ENCODE assay signal across 8 cellular contexts in the genomic region with DNA sequence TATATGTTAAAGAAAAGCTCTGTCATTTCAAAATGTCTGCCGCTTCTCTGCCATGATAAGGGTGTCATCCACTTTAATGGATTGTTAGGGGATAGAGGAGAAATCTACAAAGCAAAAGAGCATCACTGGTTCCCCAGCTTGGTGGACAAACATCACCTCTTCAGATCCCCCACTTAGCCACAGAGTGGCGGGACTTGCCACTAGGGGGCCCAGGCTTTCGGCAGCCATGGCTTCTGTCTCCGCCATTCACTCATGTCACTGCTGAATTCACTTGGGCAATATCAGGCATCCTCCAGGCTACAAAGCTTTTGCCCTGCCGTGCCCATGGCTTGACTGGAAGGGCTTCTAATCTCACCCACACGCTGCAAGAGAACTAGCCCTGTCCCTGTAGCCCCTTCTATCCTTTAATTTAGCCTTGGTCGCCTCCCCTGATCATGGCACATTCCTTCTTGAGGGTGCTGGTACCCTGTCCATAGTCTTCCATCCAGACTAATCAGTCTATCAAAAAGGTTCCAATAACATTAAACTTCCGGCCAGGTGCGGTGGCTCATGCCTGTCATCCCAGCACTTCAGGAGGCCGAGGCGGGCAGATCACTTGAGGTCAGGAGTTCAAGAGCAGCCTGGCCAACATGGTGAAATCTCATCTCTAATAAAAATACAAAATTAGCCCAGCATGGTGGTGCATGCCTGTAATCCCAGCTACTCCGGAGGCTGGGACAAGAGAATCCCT. TPM values are rescaled to one million over a fixed set of nuclear protein-coding genes. Genes with fewer than 3 reads are reported as not detected.
DNase-seq lines count a peak whose midpoint lies in the region; ATAC-seq, FAIRE-seq and TF ChIP-seq lines count a peak whose summit lies in the region.

No MANE protein-coding gene starts in this region.

- H3K4me1 ChIP-seq in K562 (replicated peaks in 1 of 2; ENCODE audit: control insufficient read depth in 2 of 2, insufficient read depth in 2 of 2, low read length in 2 of 2) (peaks cover 0 to 11% of the 10 kb centered on the region in 2 experiments; a peak in 1 of 5 replicates), kidney (ENCODE audit: control insufficient read depth in 1 of 2, insufficient read depth in 1 of 2, low read depth in 1 of 2, low read length in 2 of 2) (no peaks in the 10 kb centered on the region)

- H3K36me3 ChIP-seq in K562 (ENCODE audit: control insufficient read depth, insufficient read depth, low read length): no peaks in the 10 kb centered on the region
- H3K36me3 ChIP-seq in kidney (ENCODE audit: control insufficient read depth in 1 of 2, insufficient read depth in 2 of 2, low read length in 2 of 2): no peaks in the 10 kb centered on the region

- H3K79me2 ChIP-seq in K562 (ENCODE audit: control insufficient read depth, insufficient read depth, low read length): no peaks in the 10 kb centered on the region

- POLR2A ChIA-PET in K562 (lab: Yijun Ruan, JAX): no interaction called here

- no peak overlapping the region for H3K9ac ChIP-seq in K562 (ENCODE audit: insufficient read depth in 1 of 2, low read depth in 2 of 2, low read length in 2 of 2)
- H3K9ac ChIP-seq in kidney (ENCODE audit: low read length in 2 of 2): no peak overlapping the region

- no peak for TF ChIP-seq POLR2A in K562 (conservative IDR thresholded peaks at IDR 0.05)

- peak; percentile 60 for DNase-seq in G401 (ENCODE audit: low spot score)
- DNase-seq in Kasumi-1 (lab: John Stamatoyannopoulos, UW): peak; percentile 25 to 46
- peak; percentile 69 for DNase-seq in UCSD-AML1 (lab: John Stamatoyannopoulos, UW; ENCODE audit: unreplicated experiment)
- DNase-seq in K562 (ENCODE audit: extremely low read depth in 1 of 4, low spot score in 3 of 4): peak; percentile 67 to 81 (median 74)
- DNase-seq in kidney: peak; percentile 80
- DNase-seq in stimulated activated CD4-positive, alpha-beta T cell treated with anti-CD3 and anti-CD28 coated beads, Interleukin-4, amount 100 ng/mL, for 4 hours: peak; percentile 56 to 63

- peak overlapping the region; percentile 48; the same call in 1 of the 2 replicates for H2AFZ ChIP-seq in K562 (ENCODE audit: low read depth, low read length)

- no peaks in the 10 kb centered on the region for H3K9me1 ChIP-seq in K562 (ENCODE audit: control insufficient read depth, insufficient read depth, low read length)

- no peak overlapping the region for H3K4me2 ChIP-seq in K562 (ENCODE audit: insufficient read depth, low read length)

- ATAC-seq in K562 (peak; percentile 88), GM21723 (IDR thresholded peaks at IDR 0.05; ENCODE audit: unreplicated experiment) (no peak), HG02885 (IDR thresholded peaks at IDR 0.05; ENCODE audit: poor library complexity, unreplicated experiment) (no peak)

- H3K9me3 ChIP-seq in K562 (replicated peaks; ENCODE audit: control insufficient read depth, insufficient read depth, low read depth, low read length): no peaks in the 10 kb centered on the region
- H3K9me3 ChIP-seq in kidney (ENCODE audit: control insufficient read depth in 1 of 2, low read length in 2 of 2): no peaks in the 10 kb centered on the region

- BruUV-seq in K562 (replicated peaks; lab: Mats Ljungman, UMichigan): no TSS peak

- TF ChIP-seq CTCF in K562 (IDR thresholded peaks at IDR 0.05 in 2 of 3, conservative IDR thresholded peaks at IDR 0.05 in 1 of 3; ENCODE audit: insufficient read depth in 2 of 3, low read depth in 1 of 3, low read length in 3 of 3) (peak; percentile 84 to 93 (median 85)), kidney (IDR thresholded peaks at IDR 0.05; ENCODE audit: borderline replicate concordance, extremely low read depth, insufficient read depth) (peak; percentile 55)

- in situ Hi-C loops in G401 (cut with HindIII; ENCODE audit: low sequenced_read_pairs): no loop called here
- in situ Hi-C loops in K562 (cut with MboI): no loop called here

- H3K4me3 ChIP-seq in K562 (no peak overlapping the region), kidney (ENCODE audit: low read length in 2 of 2) (no peak overlapping the region)

- 18% methylated on average over 12 of the region's 12 CpGs for WGBS in K562 (ENCODE audit: insufficient coverage, low coverage, missing lambda C conversion rate)

- intact Hi-C loops in K562 (cut with micrococcal nuclease) (no loop called here), kidney (cut with DNase I) (no loop called here)

- peak; percentile 49 to 74 for TF ChIP-seq RAD21 in K562 (CRISPR knock-in tag; conservative IDR thresholded peaks at IDR 0.05 in 1 of 2, IDR thresholded peaks at IDR 0.05 in 1 of 2)

- no peaks in the 10 kb centered on the region for H3K27me3 ChIP-seq in K562 (ENCODE audit: control insufficient read depth in 2 of 2, insufficient read depth in 2 of 2, low read length in 2 of 2)

- FAIRE-seq in K562 (lab: Jason Lieb, UNC) (peak; percentile 82), kidney (lab: Jason Lieb, UNC) (no peak)

- H3K27ac ChIP-seq in K562 (ENCODE audit: extremely low read depth, low read depth, low read length): no peak overlapping the region
- H3K27ac ChIP-seq in kidney (ENCODE audit: low read depth in 2 of 2, low read length in 2 of 2): no peak overlapping the region

- no peak for TF ChIP-seq EP300 in K562 (IDR thresholded peaks at IDR 0.05; ENCODE audit: low read length)

- no peaks in the 10 kb centered on the region for H4K20me1 ChIP-seq in K562 (replicated peaks; ENCODE audit: control insufficient read depth, insufficient read depth, low read length)

- CTCF ChIA-PET in K562 (lab: Yijun Ruan, JAX; ENCODE audit: low intra/inter-chr PET ratio): interaction anchor here (0.7 kb wide), 1 partner anchor 55 kb away, joined by 4 read pairs; no protein-coding TSS in a partner anchor

TF ChIP-seq in K562, 482 proteins besides CTCF, POLR2A, EP300 and RAD21 (continues in another document):
- TF ChIP-seq ZNF785 (CRISPR knock-in tag; IDR thresholded peaks at IDR 0.05) (no peak), NFYB (IDR thresholded peaks at IDR 0.05; ENCODE audit: extremely low read depth, insufficient read length) (no peak), MYBL2 (IDR thresholded peaks at IDR 0.05; ENCODE audit: low read depth) (no peak), MYBL2 (CRISPR knock-in tag; IDR thresholded peaks at IDR 0.05; ENCODE audit: borderline replicate concordance) (no peak), ASH1L (IDR thresholded peaks at IDR 0.05; ENCODE audit: borderline replicate concordance, low read depth, partially characterized antibody) (no peak), HDAC2 (IDR thresholded peaks at IDR 0.05) (no peak)

RNA-seq across cellular contexts. Expression of gene SBK1, which starts 34.7 kb away (rescaled TPM):
- total RNA-seq in G401 (2014; rRNA removed; shearing (Covaris generic)): 3.4 and 4.7 TPM in 2 replicates
- not detected in 2 replicates for total RNA-seq in K562 (2011; cell fraction: chromatin; rRNA removed; ENCODE audit: low replicate concordance)
- total RNA-seq in K562 (2011; cell fraction: nucleolus; rRNA removed): not detected in 2 replicates
- not detected in 2 replicates for total RNA-seq in K562 (2011; cell fraction: nucleoplasm; rRNA removed)
- total RNA-seq in K562 (2014; rRNA removed) (0.04 TPM in 1 of 2 replicates, not detected in the other), K562 (2014; rRNA removed; fragmentation: Illumina TruSeq; extraction: Trizol) (not detected in 2 replicates), K562 (2015; rRNA removed; fragmentation: Illumina TruSeq; extraction: Trizol) (not detected in 2 replicates), K562 (2021) (0.07 TPM in 1 of 2 replicates, not detected in the other), kidney (2.5 TPM)
- polyA plus RNA-seq in K562 (2011; rRNA removed) (not detected in 2 replicates), K562 (2014; fragmentation: Illumina TruSeq; extraction: Trizol) (0.03 TPM in 1 of 2 replicates, not detected in the other), K562 (2014; fragmentation: Nextera tagmentation; extraction: Ambion mirVana) (not detected), K562 (2014; rRNA removed) (0.01 and 0.03 TPM in 2 replicates), kidney (ENCODE audit: insufficient read depth, low read depth, low replicate concordance) (1.4 TPM)
- 0.01 TPM in 1 of 2 replicates, not detected in the other for polyA plus RNA-seq in K562 (2011; cell fraction: cytosol; rRNA removed)
- polyA plus RNA-seq in K562 (2011; cell fraction: nucleus; rRNA removed): 0.03 TPM in 1 of 2 replicates, not detected in the other
- 0.04 TPM in 2 replicates for polyA plus RNA-seq in K562 (2012)
- not detected in 2 replicates for polyA minus RNA-seq in K562 (2011; rRNA and poly(A)+ RNA removed)
- polyA minus RNA-seq in K562 (2011; cell fraction: cytosol; rRNA and poly(A)+ RNA removed): not detected in 2 replicates
- polyA minus RNA-seq in K562 (2011; cell fraction: nucleus; rRNA and poly(A)+ RNA removed): not detected in 2 replicates

RNA-seq across cellular contexts. Expression of gene NPIPB6, which starts 36.3 kb away (rescaled TPM):
- 1.4 TPM in 1 of 2 replicates, not detected in the other for total RNA-seq in G401 (2014; rRNA removed; shearing (Covaris generic))
- total RNA-seq in K562 (2011; cell fraction: chromatin; rRNA removed; ENCODE audit: low replicate concordance): 4.3 and 23.5 TPM in 2 replicates
- total RNA-seq in K562 (2011; cell fraction: nucleolus; rRNA removed): 1.3 TPM in 1 of 2 replicates, not detected in the other
- 6.6 and 11.0 TPM in 2 replicates for total RNA-seq in K562 (2011; cell fraction: nucleoplasm; rRNA removed)
- not detected in 2 replicates for total RNA-seq in K562 (2014; rRNA removed)
- 0.91 TPM in 1 of 2 replicates, not detected in the other for total RNA-seq in K562 (2014; rRNA removed; fragmentation: Illumina TruSeq; extraction: Trizol)
- 0.72 TPM in 1 of 2 replicates, not detected in the other for total RNA-seq in K562 (2015; rRNA removed; fragmentation: Illumina TruSeq; extraction: Trizol)
- 0.18 and 1.5 TPM in 2 replicates for total RNA-seq in K562 (2021)
- 0.09 and 0.24 TPM in 2 replicates for polyA plus RNA-seq in K562 (2011; rRNA removed)
- polyA plus RNA-seq in K562 (2011; cell fraction: cytosol; rRNA removed): 0.09 TPM in 1 of 2 replicates, not detected in the other
- polyA plus RNA-seq in K562 (2011; cell fraction: nucleus; rRNA removed): 0.56 and 0.88 TPM in 2 replicates
- polyA plus RNA-seq in K562 (2012): 0.16 and 0.58 TPM in 2 replicates
- 0.35 and 0.67 TPM in 2 replicates for polyA plus RNA-seq in K562 (2014; fragmentation: Illumina TruSeq; extraction: Trizol)
- under 1 TPM; 0.03 TPM for polyA plus RNA-seq in K562 (2014; fragmentation: Nextera tagmentation; extraction: Ambion mirVana)
- polyA plus RNA-seq in K562 (2014; rRNA removed): 0.56 and 0.96 TPM in 2 replicates
- polyA minus RNA-seq in K562 (2011; rRNA and poly(A)+ RNA removed): 0.91 TPM in 1 of 2 replicates, not detected in the other
- 0.86 TPM in 1 of 2 replicates, not detected in the other for polyA minus RNA-seq in K562 (2011; cell fraction: cytosol; rRNA and poly(A)+ RNA removed)
- 1.2 and 2.3 TPM in 2 replicates for polyA minus RNA-seq in K562 (2011; cell fraction: nucleus; rRNA and poly(A)+ RNA removed)
- total RNA-seq in kidney: 2.4 TPM
- polyA plus RNA-seq in kidney (ENCODE audit: insufficient read depth, low read depth, low replicate concordance): not detected
